13 cellular contexts compared by ENCODE assay signal in genomic region chr22:39448205-39449054, GRCh38. TPM values are rescaled to one million over a fixed set of nuclear protein-coding genes. Genes with fewer than 3 reads are reported as not detected.
A peak's percentile ranks its signal among the peaks of the same experiment; 100 is the strongest.
DNase-seq lines count a peak whose midpoint lies in the region; ATAC-seq, FAIRE-seq and TF ChIP-seq lines count a peak whose summit lies in the region.
"Had no signal": no experiment of that assay in that cellular context is flagged by ENCODE, and none has a peak within 500 bp of the region (broad histone marks: within the 10 kb centered on the region; RNA-seq: fewer than 3 reads in every experiment).

No MANE protein-coding gene starts in this region.

- no peak overlapping the region for H3K27ac ChIP-seq in HepG2 (ENCODE audit: extremely low read length, insufficient read depth, low read length)
- no peak overlapping the region for H3K27ac ChIP-seq in right lobe of liver
- peak overlapping the region; percentile 98 for H3K27ac ChIP-seq in SU-DHL-6 (ENCODE audit: low read depth, low read length)
- peak overlapping the region; percentile 46 for H3K27ac ChIP-seq in lower lobe of right lung
- H3K27ac ChIP-seq: pancreas had no signal

- in situ Hi-C loops in HepG2 (cut with HindIII; ENCODE audit: extremely low pct_ligation_motif_present, low pct_unique_long_range_greater_than_20kb): no loop called here

- H2AFZ ChIP-seq in HepG2 (ENCODE audit: low read length) (no peak overlapping the region), SU-DHL-6 (ENCODE audit: low read depth, low read length, severe bottlenecking) (no peak overlapping the region)

- ATAC-seq in HepG2 (no peak), right lobe of liver (no peak), lower lobe of right lung (peak; percentile 76 to 80), HG02970 (IDR thresholded peaks at IDR 0.05; ENCODE audit: low FRiP score, unreplicated experiment) (no peak)

- H3K9me3 ChIP-seq in HepG2 (ENCODE audit: low read length) (no peaks in the 10 kb centered on the region), right lobe of liver (no peaks in the 10 kb centered on the region), SU-DHL-6 (ENCODE audit: insufficient read depth, low read length) (no peaks in the 10 kb centered on the region), lower lobe of right lung (no peaks in the 10 kb centered on the region)
- H3K9me3 ChIP-seq: breast epithelium, MG63, pancreas had no signal

- DNase-seq in HepG2 (ENCODE audit: low spot score) (no peak), right lobe of liver (no peak), lower lobe of right lung (no peak), NCI-H526 treated with DMSO at 0.1 percent for 48 hours (lab: John Stamatoyannopoulos, UW) (no peak), NCI-H524 treated with DMSO at 0.1 percent for 48 hours (lab: John Stamatoyannopoulos, UW) (no peak), NCI-H2196 (lab: John Stamatoyannopoulos, UW; ENCODE audit: unreplicated experiment) (no peak)
- DNase-seq: DMS153, MG63 had no signal

- H3K4me3 ChIP-seq in HepG2 (replicated peaks in 1 of 3; ENCODE audit: insufficient read depth in 1 of 3, low read depth in 2 of 3, low read length in 3 of 3) (no peak overlapping the region), right lobe of liver (no peak overlapping the region), SU-DHL-6 (ENCODE audit: insufficient read depth, low read length, poor library complexity, severe bottlenecking) (peak overlapping the region; percentile 57), lower lobe of right lung (no peak overlapping the region)
- H3K4me3 ChIP-seq: breast epithelium, lung, MG63, pancreas had no signal

- POLR2A ChIA-PET in HepG2 (lab: Yijun Ruan, JAX): interaction anchor here (0.6 kb wide), 1 partner anchor 79 kb away, joined by 4 read pairs; no protein-coding TSS in a partner anchor

- H3K27me3 ChIP-seq in HepG2 (ENCODE audit: control insufficient read depth in 1 of 2, insufficient read depth in 2 of 2, low read length in 2 of 2): peaks cover 5 to 45% of the 10 kb centered on the region in 2 experiments; a peak in 3 of 5 replicates
- H3K27me3 ChIP-seq in right lobe of liver: no peaks in the 10 kb centered on the region
- no peaks in the 10 kb centered on the region for H3K27me3 ChIP-seq in SU-DHL-6 (ENCODE audit: low read length)
- H3K27me3 ChIP-seq in lower lobe of right lung (ENCODE audit: low read depth): peaks cover 8% of the 10 kb centered on the region
- H3K27me3 ChIP-seq: breast epithelium, MG63, pancreas had no signal

- TF ChIP-seq POLR2A in HepG2 (IDR thresholded peaks at IDR 0.05; ENCODE audit: insufficient read depth in 1 of 2, low read depth in 2 of 2, low read length in 2 of 2) (no peak), right lobe of liver (IDR thresholded peaks at IDR 0.05) (no peak)

- WGBS in HepG2 (ENCODE audit: low lambda C conversion rate): 30% methylated on average over 2 of the region's 19 CpGs
- WGBS in right lobe of liver (ENCODE audit: insufficient coverage, low coverage, low lambda C conversion rate, missing lambda C conversion rate): 66% methylated on average over 4 of the region's 19 CpGs

- BruUV-seq in HepG2 (replicated peaks; lab: Mats Ljungman, UMichigan): no TSS peak

- FAIRE-seq in HepG2 (lab: Jason Lieb, UNC): no peak
- FAIRE-seq: pancreas had no signal

- no peak for TF ChIP-seq EP300 in HepG2 (IDR thresholded peaks at IDR 0.05; ENCODE audit: low read depth in 2 of 2, low read length in 2 of 2)
- no peak for TF ChIP-seq EP300 in HepG2 (CRISPR knock-in tag; IDR thresholded peaks at IDR 0.05; ENCODE audit: borderline replicate concordance)

- H3K9me2 ChIP-seq in SU-DHL-6 (replicated peaks; ENCODE audit: insufficient read depth, low read length): no peaks in the 10 kb centered on the region

- H3K9ac ChIP-seq in HepG2 (ENCODE audit: insufficient read depth, low read depth, low read length): no peak overlapping the region
- peak overlapping the region; percentile 91 for H3K9ac ChIP-seq in SU-DHL-6 (ENCODE audit: low read length)

- CTCF ChIA-PET in HepG2 (lab: Yijun Ruan, JAX; ENCODE audit: low intra/inter-chr PET ratio, low total read pairs): no interaction called here

- TF ChIP-seq CTCF in HepG2 (CRISPR knock-in tag; IDR thresholded peaks at IDR 0.05) (no peak), right lobe of liver (IDR thresholded peaks at IDR 0.05) (no peak), SU-DHL-6 (IDR thresholded peaks at IDR 0.05; ENCODE audit: insufficient read depth, low read length, poor library complexity, severe bottlenecking) (no peak), lower lobe of right lung (IDR thresholded peaks at IDR 0.05) (no peak)

- no peaks in the 10 kb centered on the region for H3K79me2 ChIP-seq in HepG2 (ENCODE audit: insufficient read depth, low read length)
- H3K79me2 ChIP-seq in SU-DHL-6 (ENCODE audit: insufficient read depth, low read length): peaks cover 57% of the 10 kb centered on the region

- peaks cover 88% of the 10 kb centered on the region for H3F3A ChIP-seq in SU-DHL-6 (ENCODE audit: insufficient read depth)

- H3K4me1 ChIP-seq in HepG2 (ENCODE audit: insufficient read depth, low read length) (peaks cover 32% of the 10 kb centered on the region), right lobe of liver (no peaks in the 10 kb centered on the region), lower lobe of right lung (peaks cover 5% of the 10 kb centered on the region)
- H3K4me1 ChIP-seq: breast epithelium, pancreas had no signal

- no peaks in the 10 kb centered on the region for H3K36me3 ChIP-seq in HepG2 (replicated peaks in 1 of 2; ENCODE audit: control insufficient read depth in 1 of 2, insufficient read depth in 2 of 2, low read length in 2 of 2)
- no peaks in the 10 kb centered on the region for H3K36me3 ChIP-seq in right lobe of liver
- H3K36me3 ChIP-seq in SU-DHL-6 (ENCODE audit: low read length): no peaks in the 10 kb centered on the region
- no peaks in the 10 kb centered on the region for H3K36me3 ChIP-seq in lower lobe of right lung
- H3K36me3 ChIP-seq: breast epithelium, MG63, pancreas had no signal

- TF ChIP-seq RAD21 in HepG2 (CRISPR knock-in tag; IDR thresholded peaks at IDR 0.05): no peak

- H4K20me1 ChIP-seq in HepG2 (ENCODE audit: insufficient read depth, low read length): no peaks in the 10 kb centered on the region
- no peaks in the 10 kb centered on the region for H4K20me1 ChIP-seq in SU-DHL-6 (ENCODE audit: low read depth, low read length)

- intact Hi-C loops in HepG2 (cut with micrococcal nuclease; ENCODE audit: unreplicated experiment): no loop called here
- intact Hi-C loops in right lobe of liver (cut with DNase I): no loop called here
- intact Hi-C loops in lower lobe of right lung (cut with DNase I): no loop called here

- H3K4me2 ChIP-seq in HepG2 (ENCODE audit: low read depth, low read length) (no peak overlapping the region), SU-DHL-6 (ENCODE audit: low read depth, low read length, poor library complexity, severe bottlenecking) (peak overlapping the region; percentile 86)

RNA-seq across cellular contexts. Expression of gene MGAT3, which starts 8.4 kb away (rescaled TPM):
- 0.15 TPM in 1 of 2 replicates, not detected in the other for total RNA-seq in HepG2 (2016; rRNA removed; fragmentation: Illumina TruSeq; extraction: Trizol)
- not detected in 2 replicates for total RNA-seq in HepG2 (2016; cell fraction: cytosol; rRNA removed; fragmentation: Illumina TruSeq; extraction: Trizol; ENCODE audit: low read depth)
- 0.02 TPM in 1 of 2 replicates, not detected in the other for total RNA-seq in HepG2 (2016; cell fraction: insoluble cytoplasmic fraction; rRNA removed; fragmentation: Illumina TruSeq; extraction: Trizol)
- not detected in 2 replicates for total RNA-seq in HepG2 (2016; cell fraction: membrane; rRNA removed; fragmentation: Illumina TruSeq; extraction: Trizol)
- not detected in 2 replicates for total RNA-seq in HepG2 (2016; cell fraction: nucleus; rRNA removed; fragmentation: Illumina TruSeq; extraction: Trizol)
- 0.04 and 0.11 TPM in 2 replicates for polyA plus RNA-seq in HepG2 (2011; rRNA removed)
- 0.03 and 0.11 TPM in 2 replicates for polyA plus RNA-seq in HepG2 (2011; cell fraction: cytosol; rRNA removed)
- polyA plus RNA-seq in HepG2 (2011; cell fraction: nucleus; rRNA removed): 0.05 and 0.13 TPM in 2 replicates
- 0.08 and 0.09 TPM in 2 replicates for polyA plus RNA-seq in HepG2 (2012)
- polyA plus RNA-seq in HepG2 (2016; cell fraction: cytosol; fragmentation: Illumina TruSeq; extraction: Trizol; ENCODE audit: low read depth): not detected in 2 replicates
- polyA plus RNA-seq in HepG2 (2016; cell fraction: insoluble cytoplasmic fraction; fragmentation: Illumina TruSeq; extraction: Trizol; ENCODE audit: low read depth): not detected in 2 replicates
- polyA plus RNA-seq in HepG2 (2016; cell fraction: membrane; fragmentation: Illumina TruSeq; extraction: Trizol; ENCODE audit: low read depth): not detected in 2 replicates
- polyA plus RNA-seq in HepG2 (2016; cell fraction: nucleus; fragmentation: Illumina TruSeq; extraction: Trizol; ENCODE audit: insufficient read depth, low read depth): 0.11 TPM in 1 of 2 replicates, not detected in the other
- 0.10 and 0.33 TPM in 2 replicates for polyA minus RNA-seq in HepG2 (2011; rRNA and poly(A)+ RNA removed; ENCODE audit: low replicate concordance)
- polyA minus RNA-seq in HepG2 (2011; cell fraction: cytosol; rRNA and poly(A)+ RNA removed): 0.20 TPM in 1 of 2 replicates, not detected in the other
- not detected in 2 replicates for polyA minus RNA-seq in HepG2 (2011; cell fraction: nucleus; rRNA and poly(A)+ RNA removed)
- total RNA-seq in right lobe of liver: under 1 TPM in 5 of 6 experiments, not detected in 1; 0.05 to 0.38 (median 0.07) TPM
- total RNA-seq in lower lobe of right lung: 41.5 TPM

RNA-seq across cellular contexts. Expression of gene TAB1, which starts 48.9 kb away (rescaled TPM):
- total RNA-seq in HepG2 (2016; rRNA removed; fragmentation: Illumina TruSeq; extraction: Trizol): 12.8 and 14.3 TPM in 2 replicates
- 2.3 and 2.9 TPM in 2 replicates for total RNA-seq in HepG2 (2016; cell fraction: cytosol; rRNA removed; fragmentation: Illumina TruSeq; extraction: Trizol; ENCODE audit: low read depth)
- 11.6 and 13.1 TPM in 2 replicates for total RNA-seq in HepG2 (2016; cell fraction: insoluble cytoplasmic fraction; rRNA removed; fragmentation: Illumina TruSeq; extraction: Trizol)
- total RNA-seq in HepG2 (2016; cell fraction: membrane; rRNA removed; fragmentation: Illumina TruSeq; extraction: Trizol): 4.8 and 4.9 TPM in 2 replicates
- total RNA-seq in HepG2 (2016; cell fraction: nucleus; rRNA removed; fragmentation: Illumina TruSeq; extraction: Trizol): 11.8 and 13.5 TPM in 2 replicates
- 15.9 and 22.2 TPM in 2 replicates for polyA plus RNA-seq in HepG2 (2011; rRNA removed)
- 11.2 and 19.2 TPM in 2 replicates for polyA plus RNA-seq in HepG2 (2011; cell fraction: cytosol; rRNA removed)
- 47.3 and 47.9 TPM in 2 replicates for polyA plus RNA-seq in HepG2 (2011; cell fraction: nucleus; rRNA removed)
- polyA plus RNA-seq in HepG2 (2012): 12.7 and 15.0 TPM in 2 replicates
- 1.2 and 1.7 TPM in 2 replicates for polyA plus RNA-seq in HepG2 (2016; cell fraction: cytosol; fragmentation: Illumina TruSeq; extraction: Trizol; ENCODE audit: low read depth)
- 11.3 and 13.8 TPM in 2 replicates for polyA plus RNA-seq in HepG2 (2016; cell fraction: insoluble cytoplasmic fraction; fragmentation: Illumina TruSeq; extraction: Trizol; ENCODE audit: low read depth)
- 3.3 and 3.4 TPM in 2 replicates for polyA plus RNA-seq in HepG2 (2016; cell fraction: membrane; fragmentation: Illumina TruSeq; extraction: Trizol; ENCODE audit: low read depth)
- polyA plus RNA-seq in HepG2 (2016; cell fraction: nucleus; fragmentation: Illumina TruSeq; extraction: Trizol; ENCODE audit: insufficient read depth, low read depth): 22.8 and 23.0 TPM in 2 replicates
- polyA minus RNA-seq in HepG2 (2011; rRNA and poly(A)+ RNA removed; ENCODE audit: low replicate concordance): 12.7 and 34.2 TPM in 2 replicates
- 9.8 and 12.7 TPM in 2 replicates for polyA minus RNA-seq in HepG2 (2011; cell fraction: cytosol; rRNA and poly(A)+ RNA removed)
- 14.4 and 15.1 TPM in 2 replicates for polyA minus RNA-seq in HepG2 (2011; cell fraction: nucleus; rRNA and poly(A)+ RNA removed)
- total RNA-seq in right lobe of liver: 10 to 100 TPM in 4 of 6 experiments, 1 to 10 TPM in 2; 8.9 to 17.0 (median 11.1) TPM
- 27.2 TPM for total RNA-seq in lower lobe of right lung

RNA-seq across cellular contexts. Expression of gene MIEF1, which starts 53.7 kb away (rescaled TPM):
- total RNA-seq in HepG2 (2016; rRNA removed; fragmentation: Illumina TruSeq; extraction: Trizol) (34.8 and 41.4 TPM in 2 replicates), right lobe of liver (10 to 100 TPM; 17.4 to 24.4 (median 21.5) TPM), lower lobe of right lung (27.7 TPM)
- total RNA-seq in HepG2 (2016; cell fraction: cytosol; rRNA removed; fragmentation: Illumina TruSeq; extraction: Trizol; ENCODE audit: low read depth): 5.5 and 6.5 TPM in 2 replicates
- 33.7 and 36.8 TPM in 2 replicates for total RNA-seq in HepG2 (2016; cell fraction: insoluble cytoplasmic fraction; rRNA removed; fragmentation: Illumina TruSeq; extraction: Trizol)
- total RNA-seq in HepG2 (2016; cell fraction: membrane; rRNA removed; fragmentation: Illumina TruSeq; extraction: Trizol): 22.9 and 23.9 TPM in 2 replicates
- 26.2 and 27.8 TPM in 2 replicates for total RNA-seq in HepG2 (2016; cell fraction: nucleus; rRNA removed; fragmentation: Illumina TruSeq; extraction: Trizol)
- 21.7 and 22.3 TPM in 2 replicates for polyA plus RNA-seq in HepG2 (2011; rRNA removed)
- polyA plus RNA-seq in HepG2 (2011; cell fraction: cytosol; rRNA removed): 19.7 and 20.6 TPM in 2 replicates
- 24.5 and 25.2 TPM in 2 replicates for polyA plus RNA-seq in HepG2 (2011; cell fraction: nucleus; rRNA removed)
- polyA plus RNA-seq in HepG2 (2012): 28.6 and 29.6 TPM in 2 replicates
- polyA plus RNA-seq in HepG2 (2016; cell fraction: cytosol; fragmentation: Illumina TruSeq; extraction: Trizol; ENCODE audit: low read depth): 2.6 and 3.1 TPM in 2 replicates
- polyA plus RNA-seq in HepG2 (2016; cell fraction: insoluble cytoplasmic fraction; fragmentation: Illumina TruSeq; extraction: Trizol; ENCODE audit: low read depth): 31.2 and 35.5 TPM in 2 replicates
- polyA plus RNA-seq in HepG2 (2016; cell fraction: membrane; fragmentation: Illumina TruSeq; extraction: Trizol; ENCODE audit: low read depth): 11.4 and 11.8 TPM in 2 replicates
- 32.6 and 32.8 TPM in 2 replicates for polyA plus RNA-seq in HepG2 (2016; cell fraction: nucleus; fragmentation: Illumina TruSeq; extraction: Trizol; ENCODE audit: insufficient read depth, low read depth)
- 36.4 and 63.8 TPM in 2 replicates for polyA minus RNA-seq in HepG2 (2011; rRNA and poly(A)+ RNA removed; ENCODE audit: low replicate concordance)
- polyA minus RNA-seq in HepG2 (2011; cell fraction: cytosol; rRNA and poly(A)+ RNA removed): 19.3 and 21.8 TPM in 2 replicates
- polyA minus RNA-seq in HepG2 (2011; cell fraction: nucleus; rRNA and poly(A)+ RNA removed): 27.2 and 33.9 TPM in 2 replicates

Comparison
In these comparisons a context has a peak if more than half of its experiments do, and no peak if none do; other contexts are left out.
1. ATAC-seq: peak in lower lobe of right lung (2 of 2); none in HepG2 (single experiment), right lobe of liver (0 of 4) and HG02970 (single experiment).
2. H3K27ac ChIP-seq: peak in SU-DHL-6 (single experiment) and lower lobe of right lung (single experiment); none in HepG2 (single experiment) and right lobe of liver (0 of 3).
3. RNA of gene MGAT3, which starts 8.4 kb away (total RNA-seq): 41.5 TPM in lower lobe of right lung (single experiment); 0.02 to 0.15 TPM in HepG2 and 0.05 to 0.38 TPM in right lobe of liver; every median in the first group is over 10 times any median in the second.